In the genomic region with DNA sequence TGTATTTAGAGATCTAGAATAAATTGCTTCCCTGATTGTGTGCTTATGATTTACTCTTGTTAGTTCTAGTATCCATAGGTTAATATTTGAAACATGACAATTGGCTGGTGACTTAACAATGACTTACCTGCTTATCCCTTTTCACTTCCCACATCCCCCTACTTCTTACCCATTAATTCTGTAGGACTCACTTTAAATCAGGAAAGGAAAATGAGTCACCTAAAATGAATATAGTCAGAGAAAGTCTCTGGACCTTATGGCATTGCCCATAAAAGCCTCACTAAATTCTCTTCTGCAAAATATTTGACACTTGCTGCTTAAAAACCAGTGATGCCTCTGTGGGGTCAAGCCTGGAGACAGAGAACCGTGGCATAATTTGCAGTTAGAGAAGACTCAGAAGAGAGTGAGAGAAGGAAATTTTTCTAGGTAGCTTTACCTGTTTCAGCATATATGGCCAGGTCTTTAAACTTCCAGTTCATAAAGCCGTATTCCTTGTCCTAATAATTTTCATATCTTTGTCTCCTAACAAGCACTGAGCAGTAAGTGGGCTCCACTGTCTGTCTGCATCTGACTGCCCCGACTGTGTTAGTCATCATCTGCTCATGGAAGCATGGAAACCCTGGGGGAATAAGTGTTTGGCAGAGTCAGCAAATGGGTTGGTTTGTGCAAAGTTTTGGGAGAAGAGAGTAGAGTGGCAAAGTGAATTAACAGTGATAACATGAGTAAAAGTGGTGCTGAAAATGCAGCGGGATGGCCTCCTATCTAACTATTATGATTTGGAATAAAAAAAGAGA, we compare ENCODE assay signal across 14 cellular contexts.
DNase-seq lines count a peak whose midpoint lies in the region; ATAC-seq and TF ChIP-seq lines count a peak whose summit lies in the region.
"Had no signal": no experiment of that assay in that cellular context is flagged by ENCODE, and none has a peak within 500 bp of the region (broad histone marks: within the 10 kb centered on the region; RNA-seq: fewer than 3 reads in every experiment).

No MANE protein-coding gene starts in this region.

- H3K27me3 ChIP-seq in RWPE2 (ENCODE audit: insufficient read depth, poor library complexity, severe bottlenecking): no peaks in the 10 kb centered on the region
- H3K27me3 ChIP-seq: left lung had no signal

- DNase-seq in H4 (ENCODE audit: low spot score) (peak; percentile 14), RWPE2 (ENCODE audit: low spot score) (no peak), fibroblast of the aortic adventitia (ENCODE audit: low read depth) (peak; percentile 67), stromal cell of bone marrow (ENCODE audit: low read depth) (peak; percentile 80), hippocampal formation (lab: John Stamatoyannopoulos, UW) (no peak), islet precursor cell (no peak), iPS-NIHi11 (ENCODE audit: low spot score) (no peak)
- DNase-seq: activated effector memory CD4-positive, alpha-beta T cell treated with anti-CD3 and anti-CD28 coated beads, Interleukin-2, amount 50 U/mL, for 16 hours; CD4-positive, alpha-beta memory T cell; Kasumi-1; left lung; NCI-H345; stimulated activated CD4-positive, alpha-beta T cell treated with anti-CD3 and anti-CD28 coated beads, Interleukin-4, amount 100 ng/mL, for 1 hour had no signal

- H3K4me3 ChIP-seq in RWPE2 (ENCODE audit: severe bottlenecking) (no peak overlapping the region), fibroblast of the aortic adventitia (ENCODE audit: low read depth, low read length) (no peak overlapping the region)
- H3K4me3 ChIP-seq: left lung had no signal

- no peaks in the 10 kb centered on the region for H3K9me3 ChIP-seq in RWPE2 (ENCODE audit: severe bottlenecking)
- H3K9me3 ChIP-seq: left lung had no signal

- peaks cover 13% of the 10 kb centered on the region for H3K4me1 ChIP-seq in RWPE2 (ENCODE audit: insufficient read depth, poor library complexity, severe bottlenecking)
- H3K4me1 ChIP-seq: left lung had no signal

- peak; percentile 55; the same call in 1 of the 3 replicates for ATAC-seq in RWPE2 (ENCODE audit: low read depth)
- ATAC-seq: left lung, Right ventricle myocardium inferior had no signal

- no peak overlapping the region for H3K27ac ChIP-seq in RWPE2 (ENCODE audit: poor library complexity, severe bottlenecking)
- H3K27ac ChIP-seq: left lung had no signal

- H3K36me3 ChIP-seq in RWPE2 (ENCODE audit: low read depth): no peaks in the 10 kb centered on the region
- H3K36me3 ChIP-seq: left lung had no signal

- TF ChIP-seq CTCF in RWPE2 (IDR thresholded peaks at IDR 0.05; ENCODE audit: poor library complexity, severe bottlenecking) (no peak), fibroblast of the aortic adventitia (IDR thresholded peaks at IDR 0.05; ENCODE audit: insufficient read depth, low read length) (no peak)

Comparison
In these comparisons a context has a peak if more than half of its experiments do, and no peak if none do; other contexts are left out.
1. DNase-seq: peak in H4 (single experiment), fibroblast of the aortic adventitia (single experiment) and stromal cell of bone marrow (single experiment); none in RWPE2 (single experiment), hippocampal formation (0 of 2), islet precursor cell (single experiment) and iPS-NIHi11 (single experiment).